ENCODE assay signal across 11 cellular contexts in the genomic region with DNA sequence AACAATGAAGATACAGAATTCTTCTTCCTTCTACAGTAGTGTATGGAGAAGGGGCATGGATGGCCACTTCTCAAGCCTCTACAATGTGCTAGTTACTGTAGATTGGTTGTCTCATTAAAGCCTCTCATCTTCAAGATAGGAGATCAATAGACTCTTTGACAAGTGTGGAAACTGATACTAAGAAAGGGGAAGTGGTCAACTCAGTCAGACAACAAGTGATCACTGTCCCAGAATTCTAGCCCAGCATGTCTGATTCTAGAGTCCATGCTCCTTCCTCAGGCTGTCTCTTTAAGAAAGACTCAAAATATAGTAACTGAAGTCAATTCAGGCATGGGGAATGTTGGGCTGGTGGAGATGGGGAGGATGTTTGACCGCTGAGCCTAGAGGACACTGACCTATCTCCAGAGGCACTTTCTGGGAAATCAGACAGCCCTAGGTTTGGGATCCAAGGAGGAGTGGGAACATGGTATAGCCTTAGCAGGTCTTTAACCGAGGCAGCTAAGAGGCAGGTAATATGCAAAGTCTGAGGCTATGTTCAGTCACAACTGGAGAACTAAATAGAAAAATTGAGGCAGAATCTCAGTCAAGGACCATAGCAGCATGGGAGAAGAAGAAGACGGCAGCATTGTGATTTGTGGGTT. TPM values are rescaled to one million over a fixed set of nuclear protein-coding genes. Genes with fewer than 3 reads are reported as not detected.
DNase-seq lines count a peak whose midpoint lies in the region; ATAC-seq and TF ChIP-seq lines count a peak whose summit lies in the region.
"Had no signal": no experiment of that assay in that cellular context is flagged by ENCODE, and none has a peak within 500 bp of the region (broad histone marks: within the 10 kb centered on the region; RNA-seq: fewer than 3 reads in every experiment).

No MANE protein-coding gene starts in this region.

- H3K27me3 ChIP-seq in esophagus squamous epithelium (no peaks in the 10 kb centered on the region), tibial artery (peaks cover 0 to 25% of the 10 kb centered on the region in 2 donors)
- H3K27me3 ChIP-seq: dorsolateral prefrontal cortex had no signal

- H3K4me1 ChIP-seq in esophagus squamous epithelium (peaks cover 0 to 47% (median 10%) of the 10 kb centered on the region in 3 donors), tibial artery (no peaks in the 10 kb centered on the region)

- H3K36me3 ChIP-seq in esophagus squamous epithelium: no peaks in the 10 kb centered on the region
- no peaks in the 10 kb centered on the region for H3K36me3 ChIP-seq in tibial artery

- ATAC-seq in GM21390 (IDR thresholded peaks at IDR 0.05; ENCODE audit: unreplicated experiment) (peak; percentile 81), HG03457 (IDR thresholded peaks at IDR 0.05; ENCODE audit: unreplicated experiment) (peak; percentile 58)

- no peak for TF ChIP-seq POLR2A in esophagus squamous epithelium (IDR thresholded peaks at IDR 0.05)

- intact Hi-C loops in esophagus squamous epithelium (cut with DNase I) (no loop called here), tibial artery (cut with DNase I; ENCODE audit: low total_unique reads) (no loop called here)

- H3K4me3 ChIP-seq in GM12865 (ENCODE audit: low read depth, low read length) (no peak overlapping the region), esophagus squamous epithelium (no peak overlapping the region), tibial artery (no peak overlapping the region)

- WGBS in esophagus squamous epithelium, 2 donors: 83 to 84% methylated on average over 3 of the region's 3 CpGs

- DNase-seq in GM12865 (ENCODE audit: low read depth) (peak; percentile 82), esophagus squamous epithelium (lab: John Stamatoyannopoulos, UW) (no peak), tibial artery (no peak), T-helper 9 cell (no peak), NCI-H1694 (lab: John Stamatoyannopoulos, UW) (no peak)
- no peak for DNase-seq in NK-92 treated with Interleukin-12 subunit alpha and Interleukin-12 subunit beta, amount 100 ng/mL, for 24 hours (lab: John Stamatoyannopoulos, UW)
- DNase-seq: activated T-cell treated with anti-CD3 and anti-CD28 coated beads, Interleukin-2, amount 50 U/mL, for 24 hours; DND-41; dorsolateral prefrontal cortex had no signal

- H3K9me3 ChIP-seq in esophagus squamous epithelium: no peaks in the 10 kb centered on the region
- no peaks in the 10 kb centered on the region for H3K9me3 ChIP-seq in tibial artery

- H3K27ac ChIP-seq in esophagus squamous epithelium (peak overlapping the region in 3 of 4 donors; percentile 23 to 82 (median 58)), tibial artery (no peak overlapping the region)

- TF ChIP-seq CTCF in GM12865 (IDR thresholded peaks at IDR 0.05; ENCODE audit: insufficient read depth, low read depth, low read length, missing control alignments) (no peak), esophagus squamous epithelium (IDR thresholded peaks at IDR 0.05) (no peak), tibial artery (IDR thresholded peaks at IDR 0.05) (no peak)

RNA-seq across cellular contexts. Expression of gene EYA3, which starts 39.3 kb away (rescaled TPM):
- total RNA-seq in esophagus squamous epithelium: 10 to 100 TPM; 13.8 to 21.9 (median 15.8) TPM

RNA-seq across cellular contexts. Expression of gene PTAFR, which starts 48.8 kb away (rescaled TPM):
- total RNA-seq in esophagus squamous epithelium: 10 to 100 TPM in 1 of 4 donors, 1 to 10 TPM in 3; 2.7 to 12.8 (median 8.9) TPM

Comparison
In these comparisons a context has a peak if more than half of its experiments do, and no peak if none do; other contexts are left out.
1. H3K27ac ChIP-seq: peak in esophagus squamous epithelium (3 of 4); none in tibial artery (0 of 2).